In genomic region chrX:79100791-79101484, GRCh38 we compare ENCODE assay signal across 34 cellular contexts. TPM values are rescaled to one million over a fixed set of nuclear protein-coding genes. Genes with fewer than 3 reads are reported as not detected.
DNase-seq lines count a peak whose midpoint lies in the region; ATAC-seq, FAIRE-seq and TF ChIP-seq lines count a peak whose summit lies in the region.
"Had no signal": no experiment of that assay in that cellular context is flagged by ENCODE, and none has a peak within 500 bp of the region (broad histone marks: within the 10 kb centered on the region; RNA-seq: fewer than 3 reads in every experiment).

No MANE protein-coding gene starts in this region.

- H3K4me1 ChIP-seq in pancreas = no peaks in the 10 kb centered on the region
- H3K4me1 ChIP-seq: BLaER1, Peyer's patch had no signal

- no peaks in the 10 kb centered on the region for H3K9me3 Mint-ChIP-seq in activated naive CD4-positive, alpha-beta T cell treated with anti-CD3 and anti-CD28 coated beads for 36 hours
- peaks cover 10% of the 10 kb centered on the region for H3K9me3 Mint-ChIP-seq in activated naive CD4-positive, alpha-beta T cell treated with anti-CD3 and anti-CD28 coated beads, Interleukin-2, amount 10 ng/mL, durations not matched to agents 7 days and 5 days
- peaks cover 0 to 2% (median 0%) of the 10 kb centered on the region in 3 donors for H3K9me3 Mint-ChIP-seq in IgD-negative memory B cell
- H3K9me3 Mint-ChIP-seq in activated naive CD8-positive, alpha-beta T cell treated with anti-CD3 and anti-CD28 coated beads for 36 hours = peaks cover 12% of the 10 kb centered on the region
- H3K9me3 Mint-ChIP-seq: effector memory CD8-positive, alpha-beta T cell had no signal

- no peak for FAIRE-seq in pancreas (lab: Jason Lieb, UNC)
- FAIRE-seq: H54 had no signal

- no peaks in the 10 kb centered on the region for H3K27me3 Mint-ChIP-seq in activated naive CD4-positive, alpha-beta T cell treated with anti-CD3 and anti-CD28 coated beads for 36 hours (ENCODE audit: low read depth)
- H3K27me3 Mint-ChIP-seq in activated naive CD4-positive, alpha-beta T cell treated with anti-CD3 and anti-CD28 coated beads, Interleukin-2, amount 10 ng/mL, durations not matched to agents 7 days and 5 days = no peaks in the 10 kb centered on the region
- H3K27me3 Mint-ChIP-seq in IgD-negative memory B cell = peaks cover 1% of the 10 kb centered on the region
- no peaks in the 10 kb centered on the region for H3K27me3 Mint-ChIP-seq in activated naive CD8-positive, alpha-beta T cell treated with anti-CD3 and anti-CD28 coated beads for 36 hours
- H3K27me3 Mint-ChIP-seq: effector memory CD8-positive, alpha-beta T cell; stimulated activated naive B cell treated with anti-CD40 and anti-IgM and Interleukin-4, amounts not matched to agents 10 μg/mL and 1 μg/mL and 100 μg/mL, for 72 hours had no signal

- H3K4me3 ChIP-seq in pancreas = no peak overlapping the region
- H3K4me3 ChIP-seq: BLaER1, ovary, Peyer's patch had no signal

- ATAC-seq in stimulated activated naive CD8-positive, alpha-beta T cell treated with anti-CD3 and anti-CD28 coated beads, Interleukin-15, Interleukin-2, amounts not matched to agents 100 U/mL and 50 U/mL, for 24 hours = peak; percentile 79
- ATAC-seq in pancreas (no peak), GM21423 (IDR thresholded peaks at IDR 0.05; ENCODE audit: unreplicated experiment) (no peak)
- ATAC-seq: effector memory CD8-positive, alpha-beta T cell; left colon had no signal

- CTCF ChIA-PET in activated naive CD4-positive, alpha-beta T cell treated with anti-CD3 and anti-CD28 coated beads for 36 hours (lab: Charles Lee) = interaction anchor here (0.6 kb wide), 1 partner anchor 190 kb away, joined by 3 read pairs; no protein-coding TSS in a partner anchor
- CTCF ChIA-PET in activated naive CD4-positive, alpha-beta T cell treated with anti-CD3 and anti-CD28 coated beads, Interleukin-2, amount 10 ng/mL, durations not matched to agents 7 days and 5 days (lab: Charles Lee) = no interaction called here

- TF ChIP-seq CTCF in pancreas (IDR thresholded peaks at IDR 0.05) = no peak

- H3K4me3 Mint-ChIP-seq in activated naive CD4-positive, alpha-beta T cell treated with anti-CD3 and anti-CD28 coated beads for 36 hours = no peak overlapping the region
- H3K4me3 Mint-ChIP-seq in activated naive CD4-positive, alpha-beta T cell treated with anti-CD3 and anti-CD28 coated beads, Interleukin-2, amount 10 ng/mL, durations not matched to agents 7 days and 5 days = no peak overlapping the region
- H3K4me3 Mint-ChIP-seq in IgD-negative memory B cell = peak overlapping the region in 1 of 4 donors; percentile 6
- no peak overlapping the region for H3K4me3 Mint-ChIP-seq in activated naive CD8-positive, alpha-beta T cell treated with anti-CD3 and anti-CD28 coated beads for 36 hours
- H3K4me3 Mint-ChIP-seq: effector memory CD8-positive, alpha-beta T cell; immature natural killer cell; neural crest cell; stimulated activated naive B cell treated with anti-CD40 and anti-IgM and Interleukin-4, amounts not matched to agents 10 μg/mL and 1 μg/mL and 100 μg/mL, for 72 hours had no signal

- 12 to 14% methylated on average over 1 of the region's 1 CpG for WGBS in pancreas, 2 donors

- no peaks in the 10 kb centered on the region for H3K36me3 ChIP-seq in pancreas
- H3K36me3 ChIP-seq: BLaER1, ovary, Peyer's patch, WERI-Rb-1 had no signal

- intact Hi-C loops in activated naive CD4-positive, alpha-beta T cell treated with anti-CD3 and anti-CD28 coated beads for 36 hours (cut with micrococcal nuclease) = loop anchor here (1.0 to 5.0 kb wide), 2 partner anchors 7 to 159 kb away; no protein-coding TSS in a partner anchor
- intact Hi-C loops in pancreas (cut with DNase I) = no loop called here

- H3K9me3 ChIP-seq in pancreas = no peaks in the 10 kb centered on the region
- H3K9me3 ChIP-seq: BLaER1, ovary, Peyer's patch had no signal

- H3K27ac Mint-ChIP-seq in activated naive CD4-positive, alpha-beta T cell treated with anti-CD3 and anti-CD28 coated beads for 36 hours = peak overlapping the region; percentile 59
- no peak overlapping the region for H3K27ac Mint-ChIP-seq in activated naive CD4-positive, alpha-beta T cell treated with anti-CD3 and anti-CD28 coated beads, Interleukin-2, amount 10 ng/mL, durations not matched to agents 7 days and 5 days
- H3K27ac Mint-ChIP-seq in IgD-negative memory B cell = peak overlapping the region in 2 of 3 donors; percentile 29 to 64
- H3K27ac Mint-ChIP-seq in activated naive CD8-positive, alpha-beta T cell treated with anti-CD3 and anti-CD28 coated beads for 36 hours = peak overlapping the region; percentile 74
- H3K27ac Mint-ChIP-seq: effector memory CD8-positive, alpha-beta T cell; stimulated activated naive B cell treated with anti-CD40 and anti-IgM and Interleukin-4, amounts not matched to agents 10 μg/mL and 1 μg/mL and 100 μg/mL, for 72 hours had no signal

- no peak for DNase-seq in activated naive CD4-positive, alpha-beta T cell treated with anti-CD3 and anti-CD28 coated beads for 36 hours
- no peak for DNase-seq in activated naive CD4-positive, alpha-beta T cell treated with anti-CD3 and anti-CD28 coated beads, Interleukin-2, amount 10 ng/mL, durations not matched to agents 7 days and 5 days
- no peak for DNase-seq in activated naive CD8-positive, alpha-beta T cell treated with anti-CD3 and anti-CD28 coated beads for 36 hours
- no peak for DNase-seq in stimulated activated naive CD8-positive, alpha-beta T cell treated with anti-CD3 and anti-CD28 coated beads, Interleukin-15, Interleukin-2, amounts not matched to agents 100 U/mL and 50 U/mL, for 24 hours
- DNase-seq in pancreas (no peak), pons (ENCODE audit: low spot score) (no peak)
- DNase-seq: activated CD4-positive, alpha-beta T cell treated with anti-CD3 and anti-CD28 coated beads, Interleukin-2, amount 50 U/mL, for 48 hours; Calu3; central memory CD4-positive, alpha-beta T cell; DMS79 treated with DMSO at 0.1 percent for 48 hours; effector memory CD8-positive, alpha-beta T cell; immature natural killer cell; KG1; left colon; mammary epithelial cell; NCI-H1092 treated with DMSO at 0.1 percent for 48 hours; NCI-H1694 treated with DMSO at 0.1 percent for 48 hours; NCI-H446 treated with DMSO at 0.1 percent for 48 hours; NCI-H774; ovary; Peyer's patch; retina; SHP77 treated with DMSO at 0.1 percent for 48 hours; stimulated activated naive B cell treated with anti-CD40 and anti-IgM and Interleukin-4, amounts not matched to agents 10 μg/mL and 1 μg/mL and 100 μg/mL, for 72 hours; T1000; WERI-Rb-1 had no signal

- no peaks in the 10 kb centered on the region for H3K36me3 Mint-ChIP-seq in activated naive CD4-positive, alpha-beta T cell treated with anti-CD3 and anti-CD28 coated beads for 36 hours (ENCODE audit: low read depth)
- H3K36me3 Mint-ChIP-seq in activated naive CD4-positive, alpha-beta T cell treated with anti-CD3 and anti-CD28 coated beads, Interleukin-2, amount 10 ng/mL, durations not matched to agents 7 days and 5 days = peaks cover 9% of the 10 kb centered on the region
- no peaks in the 10 kb centered on the region for H3K36me3 Mint-ChIP-seq in IgD-negative memory B cell
- peaks cover 26% of the 10 kb centered on the region for H3K36me3 Mint-ChIP-seq in activated naive CD8-positive, alpha-beta T cell treated with anti-CD3 and anti-CD28 coated beads for 36 hours

- H3K27me3 ChIP-seq in pancreas = no peaks in the 10 kb centered on the region
- H3K27me3 ChIP-seq: ovary, Peyer's patch had no signal

- H3K27ac ChIP-seq in pancreas = no peak overlapping the region
- H3K27ac ChIP-seq: BLaER1, ovary, Peyer's patch, WERI-Rb-1 had no signal

- H3K4me1 Mint-ChIP-seq in activated naive CD4-positive, alpha-beta T cell treated with anti-CD3 and anti-CD28 coated beads for 36 hours (ENCODE audit: low read depth) = peaks cover 50% of the 10 kb centered on the region
- H3K4me1 Mint-ChIP-seq in activated naive CD4-positive, alpha-beta T cell treated with anti-CD3 and anti-CD28 coated beads, Interleukin-2, amount 10 ng/mL, durations not matched to agents 7 days and 5 days = peaks cover 37% of the 10 kb centered on the region
- H3K4me1 Mint-ChIP-seq in IgD-negative memory B cell = peaks cover 10 to 21% (median 16%) of the 10 kb centered on the region in 3 donors
- peaks cover 32% of the 10 kb centered on the region for H3K4me1 Mint-ChIP-seq in activated naive CD8-positive, alpha-beta T cell treated with anti-CD3 and anti-CD28 coated beads for 36 hours
- H3K4me1 Mint-ChIP-seq: neural crest cell had no signal

RNA-seq across cellular contexts. Expression of gene GPR174, which starts 43.5 kb away (rescaled TPM):
- total RNA-seq in activated naive CD4-positive, alpha-beta T cell treated with anti-CD3 and anti-CD28 coated beads for 36 hours = 1 to 10 TPM; 9.0 TPM
- 2.9 TPM for polyA plus RNA-seq in IgD-negative memory B cell
- 10 to 100 TPM; 22.6 to 25.1 TPM for total RNA-seq in activated naive CD8-positive, alpha-beta T cell treated with anti-CD3 and anti-CD28 coated beads for 36 hours
- under 1 TPM in 5 of 6 donors, not detected in 1; 0.08 to 0.40 (median 0.17) TPM for total RNA-seq in pancreas
- polyA plus RNA-seq in pancreas = under 1 TPM in 1 of 2 donors, not detected in 1; 0.02 TPM
- total RNA-seq: Calu3, epithelial cell of proximal tubule, mammary epithelial cell, MCF 10A, neural crest cell had no signal
- polyA plus RNA-seq: AG04450, mammary epithelial cell had no signal

Comparison
In these comparisons a context has a peak if more than half of its experiments do, and no peak if none do; other contexts are left out.
1. RNA of gene GPR174, which starts 43.5 kb away (total RNA-seq): 22.6 to 25.1 TPM in activated naive CD8-positive, alpha-beta T cell treated with anti-CD3 and anti-CD28 coated beads for 36 hours and 9.0 TPM in activated naive CD4-positive, alpha-beta T cell treated with anti-CD3 and anti-CD28 coated beads for 36 hours; 0.08 to 0.40 TPM in pancreas; every median in the first group is over 4 times any median in the second.